ENCODE assay signal across 12 cellular contexts in the genomic region with DNA sequence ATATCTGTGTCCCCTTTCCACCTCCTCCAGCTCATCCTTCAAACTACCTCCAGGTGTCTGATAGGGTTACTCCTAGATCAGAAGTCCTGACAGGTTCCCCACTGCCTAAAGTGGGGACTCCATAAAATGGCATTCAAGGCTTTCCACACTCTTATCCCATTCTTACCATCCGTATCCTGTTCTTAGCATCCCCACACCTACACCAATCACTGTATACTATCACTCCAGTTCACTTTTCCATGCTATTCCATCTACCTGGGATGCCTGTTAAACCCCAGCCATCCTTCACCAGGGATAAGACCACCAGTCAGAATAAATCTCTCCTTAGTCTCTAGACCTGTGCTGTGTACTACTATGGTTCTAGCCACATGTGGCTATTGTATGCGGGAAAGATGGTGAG. TPM values are rescaled to one million over a fixed set of nuclear protein-coding genes. Genes with fewer than 3 reads are reported as not detected.
A peak's percentile ranks its signal among the peaks of the same experiment; 100 is the strongest.
DNase-seq lines count a peak whose midpoint lies in the region; ATAC-seq, FAIRE-seq and TF ChIP-seq lines count a peak whose summit lies in the region.
"Had no signal": no experiment of that assay in that cellular context is flagged by ENCODE, and none has a peak within 500 bp of the region (broad histone marks: within the 10 kb centered on the region; RNA-seq: fewer than 3 reads in every experiment).

No MANE protein-coding gene starts in this region.

- TSS peak; percentile 86 for BruUV-seq in HepG2 (replicated peaks; lab: Mats Ljungman, UMichigan)

- TF ChIP-seq CTCF in HFFc6 (IDR thresholded peaks at IDR 0.05) (no peak), astrocyte (IDR thresholded peaks at IDR 0.05; ENCODE audit: insufficient read depth, low read depth, low read length) (no peak), HepG2 (CRISPR knock-in tag; IDR thresholded peaks at IDR 0.05) (no peak), GM13977 (IDR thresholded peaks at IDR 0.05; ENCODE audit: extremely low read depth, insufficient read depth, missing control alignments) (no peak)

- H3K9me3 ChIP-seq in astrocyte (ENCODE audit: insufficient read depth, low read depth, low read length) (no peaks in the 10 kb centered on the region), HepG2 (ENCODE audit: low read length) (no peaks in the 10 kb centered on the region)
- H3K9me3 ChIP-seq in CD8-positive, alpha-beta memory T cell (ENCODE audit: low read length), result no peaks in the 10 kb centered on the region
- H3K9me3 ChIP-seq: HAP-1 had no signal

- H3K27me3 Mint-ChIP-seq in HFFc6 (ENCODE audit: insufficient read depth), result peaks cover 5% of the 10 kb centered on the region
- no peaks in the 10 kb centered on the region for H3K27me3 Mint-ChIP-seq in astrocyte (ENCODE audit: low read depth, unreplicated experiment)
- H3K27me3 Mint-ChIP-seq in CD8-positive, alpha-beta memory T cell, result no peaks in the 10 kb centered on the region

- intact Hi-C loops in HepG2 (cut with micrococcal nuclease; ENCODE audit: unreplicated experiment), result loop anchor here (1.0 to 5.0 kb wide), 6 partner anchors 13 to 601 kb away; partner anchors contain the start of gene TIPARP

- in situ Hi-C loops in HepG2 (cut with HindIII; ENCODE audit: extremely low pct_ligation_motif_present, low pct_unique_long_range_greater_than_20kb), result no loop called here
- in situ Hi-C loops in GM13977 (cut with MboI; ENCODE audit: low pct_unique_long_range_greater_than_20kb, low sequenced_read_pairs, unreplicated experiment), result loop anchor here (25.0 kb wide), 2 partner anchors 373 to 552 kb away; no protein-coding TSS in a partner anchor

- peaks cover 28% of the 10 kb centered on the region for H3K4me1 ChIP-seq in astrocyte (ENCODE audit: insufficient read depth, low read length)
- peaks cover 57% of the 10 kb centered on the region for H3K4me1 ChIP-seq in HepG2 (ENCODE audit: insufficient read depth, low read length)
- H3K4me1 ChIP-seq in CD8-positive, alpha-beta memory T cell (ENCODE audit: insufficient read depth, low read length), result no peaks in the 10 kb centered on the region
- H3K4me1 ChIP-seq: HAP-1 had no signal

- no peak overlapping the region for H2AFZ ChIP-seq in astrocyte (ENCODE audit: low read depth, low read length)
- no peak overlapping the region for H2AFZ ChIP-seq in HepG2 (ENCODE audit: low read length)

- WGBS in HepG2 (ENCODE audit: low lambda C conversion rate), result 90% methylated on average over 2 of the region's 2 CpGs

- peak overlapping the region; percentile 89 for H3K27ac ChIP-seq in astrocyte (ENCODE audit: low read depth, low read length)
- peak overlapping the region; percentile 62 for H3K27ac ChIP-seq in HepG2 (ENCODE audit: extremely low read length, insufficient read depth, low read length)
- H3K27ac ChIP-seq in CD8-positive, alpha-beta memory T cell (ENCODE audit: low read depth, low read length), result no peak overlapping the region
- H3K27ac ChIP-seq: WERI-Rb-1 had no signal

- H3K27me3 ChIP-seq in astrocyte (ENCODE audit: insufficient read depth, low read length) (no peaks in the 10 kb centered on the region), HepG2 (ENCODE audit: control insufficient read depth in 1 of 2, insufficient read depth in 2 of 2, low read length in 2 of 2) (no peaks in the 10 kb centered on the region)
- no peaks in the 10 kb centered on the region for H3K27me3 ChIP-seq in CD8-positive, alpha-beta memory T cell (ENCODE audit: insufficient read depth, low read length, poor library complexity, severe bottlenecking)

- no peak for DNase-seq in HFFc6
- DNase-seq in astrocyte (ENCODE audit: low read depth), result no peak
- DNase-seq in HepG2 (ENCODE audit: low spot score), result no peak
- DNase-seq in stimulated activated effector memory CD8-positive, alpha-beta T cell treated with anti-CD3 and anti-CD28 coated beads, Interleukin-12 subunit alpha, Interleukin-12 subunit beta, amount 100 ng/mL, for 72 hours (ENCODE audit: low spot score in 2 of 2), result no peak
- DNase-seq in CD8-positive, alpha-beta memory T cell, result no peak
- no peak for DNase-seq in GM13977 (ENCODE audit: low spot score)
- no peak for DNase-seq in HCEC 1CT
- DNase-seq: activated T-cell treated with anti-CD3 and anti-CD28 coated beads, Interleukin-2, amount 50 U/mL, for 4 hours; cerebellar nuclear complex; WERI-Rb-1 had no signal

- no peak for FAIRE-seq in astrocyte (lab: Jason Lieb, UNC)
- no peak for FAIRE-seq in HepG2 (lab: Jason Lieb, UNC)

- peaks cover 65% of the 10 kb centered on the region for H3K4me1 Mint-ChIP-seq in HFFc6 (ENCODE audit: low read depth)
- H3K4me1 Mint-ChIP-seq in astrocyte (ENCODE audit: low read depth, unreplicated experiment), result peaks cover 62% of the 10 kb centered on the region
- peaks cover 11% of the 10 kb centered on the region for H3K4me1 Mint-ChIP-seq in stimulated activated effector memory CD8-positive, alpha-beta T cell treated with anti-CD3 and anti-CD28 coated beads, Interleukin-12 subunit alpha, Interleukin-12 subunit beta, amount 100 ng/mL, for 72 hours
- no peaks in the 10 kb centered on the region for H3K4me1 Mint-ChIP-seq in CD8-positive, alpha-beta memory T cell

- CTCF ChIA-PET in HepG2 (lab: Yijun Ruan, JAX; ENCODE audit: low intra/inter-chr PET ratio, low total read pairs), result no interaction called here
- CTCF ChIA-PET in CD8-positive, alpha-beta memory T cell (lab: Charles Lee), result no interaction called here

- H4K20me1 ChIP-seq in astrocyte (ENCODE audit: insufficient read depth, low read length) (peaks cover 12% of the 10 kb centered on the region), HepG2 (ENCODE audit: insufficient read depth, low read length) (no peaks in the 10 kb centered on the region)

- H3K36me3 Mint-ChIP-seq in HFFc6 (ENCODE audit: low read depth) (peaks cover 11% of the 10 kb centered on the region; the same call in 1 of the 2 replicates), astrocyte (ENCODE audit: low read depth, unreplicated experiment) (peaks cover 8% of the 10 kb centered on the region)
- peaks cover 33% of the 10 kb centered on the region for H3K36me3 Mint-ChIP-seq in stimulated activated effector memory CD8-positive, alpha-beta T cell treated with anti-CD3 and anti-CD28 coated beads, Interleukin-12 subunit alpha, Interleukin-12 subunit beta, amount 100 ng/mL, for 72 hours
- H3K36me3 Mint-ChIP-seq in CD8-positive, alpha-beta memory T cell, result peaks cover 3 to 51% (median 8%) of the 10 kb centered on the region in 3 donors

- H3K36me3 ChIP-seq in astrocyte (ENCODE audit: insufficient read depth, low read length) (peaks cover 20% of the 10 kb centered on the region), HepG2 (replicated peaks in 1 of 2; ENCODE audit: control insufficient read depth in 1 of 2, insufficient read depth in 2 of 2, low read length in 2 of 2) (peaks cover 1 to 10% of the 10 kb centered on the region in 2 experiments; a peak in 4 of 5 replicates)
- peaks cover 6% of the 10 kb centered on the region for H3K36me3 ChIP-seq in CD8-positive, alpha-beta memory T cell (ENCODE audit: insufficient read depth, low read length)
- H3K36me3 ChIP-seq: WERI-Rb-1 had no signal

- H3K4me2 ChIP-seq in astrocyte (ENCODE audit: low read length) (peak overlapping the region; percentile 44), HepG2 (ENCODE audit: low read depth, low read length) (peak overlapping the region; percentile 43)

- ATAC-seq in HepG2 (peak; percentile 8), HG02798 (IDR thresholded peaks at IDR 0.05; ENCODE audit: poor library complexity, unreplicated experiment) (no peak)
- no peak for ATAC-seq in stimulated activated effector memory CD8-positive, alpha-beta T cell treated with anti-CD3 and anti-CD28 coated beads, Interleukin-12 subunit alpha, Interleukin-12 subunit beta, amount 100 ng/mL, for 72 hours

- TF ChIP-seq POLR2A in HepG2 (IDR thresholded peaks at IDR 0.05; ENCODE audit: insufficient read depth in 1 of 2, low read depth in 2 of 2, low read length in 2 of 2), result no peak

- H3K4me3 Mint-ChIP-seq in HFFc6, result no peak overlapping the region
- peak overlapping the region; percentile 18 for H3K4me3 Mint-ChIP-seq in astrocyte (ENCODE audit: unreplicated experiment)
- no peak overlapping the region for H3K4me3 Mint-ChIP-seq in stimulated activated effector memory CD8-positive, alpha-beta T cell treated with anti-CD3 and anti-CD28 coated beads, Interleukin-12 subunit alpha, Interleukin-12 subunit beta, amount 100 ng/mL, for 72 hours
- H3K4me3 Mint-ChIP-seq in CD8-positive, alpha-beta memory T cell, result peak overlapping the region in 1 of 7 donors; percentile 42
- H3K4me3 Mint-ChIP-seq: activated T-cell treated with anti-CD3 and anti-CD28 coated beads, Interleukin-2, amount 50 U/mL, for 4 hours had no signal

- TF ChIP-seq EP300 in HepG2 (IDR thresholded peaks at IDR 0.05; ENCODE audit: low read depth in 2 of 2, low read length in 2 of 2) (no peak), HepG2 (CRISPR knock-in tag; IDR thresholded peaks at IDR 0.05; ENCODE audit: borderline replicate concordance) (no peak)

- H3K79me2 ChIP-seq in astrocyte (ENCODE audit: insufficient read depth, low read length) (peaks cover 5% of the 10 kb centered on the region), HepG2 (ENCODE audit: insufficient read depth, low read length) (no peaks in the 10 kb centered on the region)

- H3K27ac Mint-ChIP-seq in HFFc6, result peak overlapping the region; percentile 81
- H3K27ac Mint-ChIP-seq in astrocyte (ENCODE audit: unreplicated experiment), result peak overlapping the region; percentile 86
- peak overlapping the region; percentile 4 for H3K27ac Mint-ChIP-seq in stimulated activated effector memory CD8-positive, alpha-beta T cell treated with anti-CD3 and anti-CD28 coated beads, Interleukin-12 subunit alpha, Interleukin-12 subunit beta, amount 100 ng/mL, for 72 hours
- H3K27ac Mint-ChIP-seq in CD8-positive, alpha-beta memory T cell, result peak overlapping the region in 1 of 8 donors; percentile 31

- H3K9ac ChIP-seq in astrocyte (ENCODE audit: low read length) (peak overlapping the region; percentile 75), HepG2 (ENCODE audit: insufficient read depth, low read depth, low read length) (peak overlapping the region; percentile 35; the same call in 1 of the 2 replicates)

- no peak for TF ChIP-seq RAD21 in HepG2 (CRISPR knock-in tag; IDR thresholded peaks at IDR 0.05)

- POLR2A ChIA-PET in HepG2 (lab: Yijun Ruan, JAX), result interaction anchor here (0.5 to 1.9 kb wide), 15 partner anchors 11 to 639 kb away, joined by 3 to 20 read pairs (median 5); partner anchors contain the start of genes SSR3 and TIPARP
- POLR2A ChIA-PET in CD8-positive, alpha-beta memory T cell (lab: Charles Lee), result no interaction called here

- H3K4me3 ChIP-seq in astrocyte (ENCODE audit: insufficient read depth, low read depth, low read length) (no peak overlapping the region), HepG2 (replicated peaks in 1 of 3; ENCODE audit: insufficient read depth in 1 of 3, low read depth in 2 of 3, low read length in 3 of 3) (no peak overlapping the region; a peak in 1 of 6 replicates)
- no peak overlapping the region for H3K4me3 ChIP-seq in CD8-positive, alpha-beta memory T cell (ENCODE audit: low read length)
- H3K4me3 ChIP-seq: HAP-1 had no signal

- no peaks in the 10 kb centered on the region for H3K9me3 Mint-ChIP-seq in HFFc6
- no peaks in the 10 kb centered on the region for H3K9me3 Mint-ChIP-seq in astrocyte (ENCODE audit: unreplicated experiment)
- H3K9me3 Mint-ChIP-seq in stimulated activated effector memory CD8-positive, alpha-beta T cell treated with anti-CD3 and anti-CD28 coated beads, Interleukin-12 subunit alpha, Interleukin-12 subunit beta, amount 100 ng/mL, for 72 hours, result no peaks in the 10 kb centered on the region
- H3K9me3 Mint-ChIP-seq in CD8-positive, alpha-beta memory T cell, result no peaks in the 10 kb centered on the region
- H3K9me3 Mint-ChIP-seq: activated T-cell treated with anti-CD3 and anti-CD28 coated beads, Interleukin-2, amount 50 U/mL, for 4 hours had no signal

RNA-seq across cellular contexts. Expression of gene SSR3, which starts 19.1 kb away (rescaled TPM):
- 100 to 1,000 TPM; 622 to 815 (median 721) TPM for total RNA-seq in HFFc6 (2021; fragmentation: NEBNext Ultra II Directional; extraction: Animal tissue kit (Norgen Biotek cat#: 25700))
- 534 and 562 TPM in 2 replicates for total RNA-seq in astrocyte
- total RNA-seq in HepG2 (2016; rRNA removed; fragmentation: Illumina TruSeq; extraction: Trizol), result 268 and 325 TPM in 2 replicates
- 126 and 142 TPM in 2 replicates for total RNA-seq in HepG2 (2016; cell fraction: cytosol; rRNA removed; fragmentation: Illumina TruSeq; extraction: Trizol; ENCODE audit: low read depth)
- 268 and 325 TPM in 2 replicates for total RNA-seq in HepG2 (2016; cell fraction: insoluble cytoplasmic fraction; rRNA removed; fragmentation: Illumina TruSeq; extraction: Trizol)
- 216 and 243 TPM in 2 replicates for total RNA-seq in HepG2 (2016; cell fraction: membrane; rRNA removed; fragmentation: Illumina TruSeq; extraction: Trizol)
- 248 and 272 TPM in 2 replicates for total RNA-seq in HepG2 (2016; cell fraction: nucleus; rRNA removed; fragmentation: Illumina TruSeq; extraction: Trizol)
- polyA plus RNA-seq in HepG2 (2011; rRNA removed), result 202 and 229 TPM in 2 replicates
- polyA plus RNA-seq in HepG2 (2011; cell fraction: cytosol; rRNA removed), result 132 and 137 TPM in 2 replicates
- polyA plus RNA-seq in HepG2 (2011; cell fraction: nucleus; rRNA removed), result 32.0 and 34.3 TPM in 2 replicates
- 207 and 230 TPM in 2 replicates for polyA plus RNA-seq in HepG2 (2012)
- 127 and 140 TPM in 2 replicates for polyA plus RNA-seq in HepG2 (2016; cell fraction: cytosol; fragmentation: Illumina TruSeq; extraction: Trizol; ENCODE audit: low read depth)
- 171 and 180 TPM in 2 replicates for polyA plus RNA-seq in HepG2 (2016; cell fraction: insoluble cytoplasmic fraction; fragmentation: Illumina TruSeq; extraction: Trizol; ENCODE audit: low read depth)
- 172 and 176 TPM in 2 replicates for polyA plus RNA-seq in HepG2 (2016; cell fraction: membrane; fragmentation: Illumina TruSeq; extraction: Trizol; ENCODE audit: low read depth)
- 261 and 267 TPM in 2 replicates for polyA plus RNA-seq in HepG2 (2016; cell fraction: nucleus; fragmentation: Illumina TruSeq; extraction: Trizol; ENCODE audit: insufficient read depth, low read depth)
- polyA minus RNA-seq in HepG2 (2011; rRNA and poly(A)+ RNA removed; ENCODE audit: low replicate concordance), result 489 and 620 TPM in 2 replicates
- polyA minus RNA-seq in HepG2 (2011; cell fraction: cytosol; rRNA and poly(A)+ RNA removed), result 126 and 129 TPM in 2 replicates
- 155 and 165 TPM in 2 replicates for polyA minus RNA-seq in HepG2 (2011; cell fraction: nucleus; rRNA and poly(A)+ RNA removed)
- total RNA-seq in CD8-positive, alpha-beta memory T cell, result 100 to 1,000 TPM; 171 to 175 TPM
- 144 TPM for polyA plus RNA-seq in CD8-positive, alpha-beta memory T cell
